ENCODE assay signal across 32 cellular contexts in the genomic region with DNA sequence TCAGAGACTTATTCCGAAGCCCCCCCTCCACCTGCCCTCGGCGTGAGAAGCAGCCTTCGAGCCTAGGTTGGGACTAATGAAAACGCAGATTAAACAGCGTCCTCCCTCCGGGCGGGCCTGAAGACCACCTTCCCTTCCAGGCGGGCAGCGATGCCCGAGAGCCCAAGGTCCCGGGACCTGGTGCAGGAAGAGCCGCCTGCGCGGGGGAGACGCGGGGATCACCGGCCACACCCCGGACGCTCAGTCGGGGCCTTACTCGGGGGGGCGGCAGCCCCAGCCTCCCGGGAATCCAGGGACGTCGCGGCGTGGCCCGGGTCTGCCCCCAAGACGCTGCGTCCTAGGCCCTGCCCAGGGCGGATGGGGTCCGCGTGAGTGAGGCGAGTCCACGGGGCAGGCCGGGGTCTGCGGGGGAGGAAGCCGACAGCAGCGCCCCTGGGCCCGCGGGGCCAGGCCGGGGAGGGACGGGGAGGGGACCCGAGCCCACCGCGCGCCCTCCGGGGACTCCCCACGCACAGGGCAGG. TPM values are rescaled to one million over a fixed set of nuclear protein-coding genes. Genes with fewer than 3 reads are reported as not detected.
"Had no signal": no experiment of that assay in that cellular context is flagged by ENCODE, and none has a peak within 500 bp of the region (broad histone marks: within the 10 kb centered on the region; RNA-seq: fewer than 3 reads in every experiment).

No MANE protein-coding gene starts in this region.

- H3K4me1 Mint-ChIP-seq: central memory CD8-positive, alpha-beta T cell had no signal

- H3K4me1 ChIP-seq: esophagus squamous epithelium, heart right ventricle, left lung, pancreas, right atrium auricular region, uterus had no signal

- H3K4me2 ChIP-seq: smooth muscle cell had no signal

- ATAC-seq: activated CD4-positive, alpha-beta T cell treated with anti-CD3 and anti-CD28 coated beads for 36 hours; heart right ventricle; left lung; pancreas had no signal

- H3K9me3 ChIP-seq: esophagus squamous epithelium, pancreas, thoracic aorta, uterus had no signal

- H3K9me3 Mint-ChIP-seq: central memory CD8-positive, alpha-beta T cell; T-helper 2 cell treated with Interferon-gamma antibody and Interleukin-4, amounts not matched to agents 5 μg/mL and 100 μg/mL, for 36 hours had no signal

- H3K27ac ChIP-seq: epithelial cell of prostate, esophagus squamous epithelium, heart right ventricle, left lung, pancreas, right atrium auricular region, thoracic aorta, uterus had no signal

- DNase-seq: activated CD4-positive, alpha-beta T cell treated with anti-CD3 and anti-CD28 coated beads for 36 hours; activated CD4-positive, CD25-positive, alpha-beta regulatory T cell; activated CD8-positive, alpha-beta memory T cell treated with anti-CD3 and anti-CD28 coated beads for 24 hours; activated effector memory CD4-positive, alpha-beta T cell treated with Interleukin-2 at 50 U/mL for 16 hours; activated naive CD4-positive, alpha-beta T cell treated with Interleukin-2 at 50 U/mL for 16 hours; anterior cingulate cortex; dermis blood vessel endothelial cell; effector CD8-positive, alpha-beta T cell; esophagus squamous epithelium; foreskin melanocyte; heart right ventricle; left lung; nephron progenitor cell; pancreas; stimulated activated CD4-positive, alpha-beta T cell treated with anti-CD3 and anti-CD28 coated beads, Interleukin-15, amount 100 ng/mL, for 24 hours; stimulated activated naive CD4-positive, alpha-beta T cell treated with Interleukin-2 at 50 U/mL for 16 hours; T-helper 1 cell; trophoblast cell; uterus had no signal

- H3K27me3 ChIP-seq: uterus had no signal

- H3K4me3 Mint-ChIP-seq: activated CD4-positive, alpha-beta T cell treated with anti-CD3 and anti-CD28 coated beads for 36 hours; activated naive CD8-positive, alpha-beta T cell; central memory CD8-positive, alpha-beta T cell; nephron progenitor cell; T-helper 2 cell treated with Interferon-gamma antibody and Interleukin-4, amounts not matched to agents 5 μg/mL and 100 μg/mL, for 36 hours had no signal

- H3K36me3 ChIP-seq: esophagus squamous epithelium, heart right ventricle, left lung, pancreas, right atrium auricular region, thoracic aorta, uterus had no signal

- H3K4me3 ChIP-seq: esophagus squamous epithelium, heart right ventricle, left lung, pancreas, right atrium auricular region, smooth muscle cell, thoracic aorta, uterus had no signal

- H3K27ac Mint-ChIP-seq: activated CD4-positive, alpha-beta T cell treated with anti-CD3 and anti-CD28 coated beads for 36 hours; activated naive CD8-positive, alpha-beta T cell; nephron progenitor cell; T-helper 2 cell treated with Interferon-gamma antibody and Interleukin-4, amounts not matched to agents 5 μg/mL and 100 μg/mL, for 36 hours had no signal

RNA-seq across cellular contexts. Expression of gene SPACA7, which starts 33.3 kb away (rescaled TPM):
- total RNA-seq: activated CD4-positive, alpha-beta T cell treated with anti-CD3 and anti-CD28 coated beads for 36 hours; bronchial epithelial cell; dermis blood vessel endothelial cell; esophagus squamous epithelium; glomerular endothelial cell; heart right ventricle; left lung; lung microvascular endothelial cell; mucosa of gallbladder; pancreas; pulmonary artery endothelial cell; right atrium auricular region; smooth muscle cell; subcutaneous adipose tissue; thoracic aorta; uterus had no signal
